Comparison of ENCODE assay signal across 11 cellular contexts in genomic region chr4:105808459-105809041, GRCh38.
DNase-seq lines count a peak whose midpoint lies in the region; ATAC-seq and TF ChIP-seq lines count a peak whose summit lies in the region.
"Had no signal": no experiment of that assay in that cellular context is flagged by ENCODE, and none has a peak within 500 bp of the region (broad histone marks: within the 10 kb centered on the region; RNA-seq: fewer than 3 reads in every experiment).

No MANE protein-coding gene starts in this region.

- peak; percentile 83 for ATAC-seq in lung (ENCODE audit: insufficient read depth, low FRiP score)
- ATAC-seq in activated CD8-positive, alpha-beta memory T cell treated with anti-CD3 and anti-CD28 coated beads, Interleukin-2, amount 10 ng/mL, durations not matched to agents 7 days and 5 days: no peak
- ATAC-seq: left colon had no signal

- H3K4me3 ChIP-seq in KMS-11 (IDR thresholded peaks at IDR 0.05; ENCODE audit: insufficient read depth, low read depth, low read length) (no peak overlapping the region), lung (no peak overlapping the region), uterus (peak overlapping the region; percentile 7 to 10)

- H3K4me1 ChIP-seq in KMS-11 (ENCODE audit: low read depth, poor library complexity, severe bottlenecking) (peaks cover 22% of the 10 kb centered on the region), lung (ENCODE audit: control insufficient read depth in 2 of 2, insufficient read depth in 2 of 2, low read length in 2 of 2) (no peaks in the 10 kb centered on the region), uterus (no peaks in the 10 kb centered on the region)

- H3K4me3 Mint-ChIP-seq in brain: peak overlapping the region in 2 of 5 experiments; percentile 6 to 9
- H3K4me3 Mint-ChIP-seq in activated CD8-positive, alpha-beta memory T cell treated with anti-CD3 and anti-CD28 coated beads, Interleukin-2, amount 10 ng/mL, durations not matched to agents 7 days and 5 days: no peak overlapping the region

- WGBS in lung, 2 donors: 81 to 83% methylated on average over 6 of the region's 6 CpGs

- H4K20me1 ChIP-seq in KMS-11 (ENCODE audit: insufficient read depth): no peaks in the 10 kb centered on the region

- DNase-seq in lung (ENCODE audit: low spot score) (no peak), uterus (no peak), D341Med (ENCODE audit: low spot score) (no peak)
- DNase-seq in activated CD4-positive, alpha-beta T cell treated with anti-CD3 and anti-CD28 coated beads for 1 hour: no peak
- DNase-seq in activated CD8-positive, alpha-beta memory T cell treated with anti-CD3 and anti-CD28 coated beads, Interleukin-2, amount 10 ng/mL, durations not matched to agents 7 days and 5 days: no peak
- DNase-seq: activated T-cell treated with anti-CD3 and anti-CD28 coated beads for 4 hours; effector CD8-positive, alpha-beta T cell; NCI-H2029 treated with DMSO at 0.1 percent for 48 hours had no signal

- peaks cover 0 to under 1% (median 0%) of the 10 kb centered on the region in 5 experiments for H3K9me3 Mint-ChIP-seq in brain
- H3K9me3 Mint-ChIP-seq in activated CD8-positive, alpha-beta memory T cell treated with anti-CD3 and anti-CD28 coated beads, Interleukin-2, amount 10 ng/mL, durations not matched to agents 7 days and 5 days (ENCODE audit: low read depth): no peaks in the 10 kb centered on the region

- H3K79me2 ChIP-seq in KMS-11 (ENCODE audit: insufficient read depth, low read depth): no peaks in the 10 kb centered on the region

- peaks cover 39% of the 10 kb centered on the region for H3K4me1 Mint-ChIP-seq in brain
- H3K4me1 Mint-ChIP-seq in activated CD8-positive, alpha-beta memory T cell treated with anti-CD3 and anti-CD28 coated beads, Interleukin-2, amount 10 ng/mL, durations not matched to agents 7 days and 5 days: peaks cover 8% of the 10 kb centered on the region

- CTCF ChIA-PET in activated CD8-positive, alpha-beta memory T cell treated with anti-CD3 and anti-CD28 coated beads, Interleukin-2, amount 10 ng/mL, durations not matched to agents 7 days and 5 days (lab: Charles Lee): no interaction called here

- H3K27me3 Mint-ChIP-seq in brain: no peaks in the 10 kb centered on the region
- no peaks in the 10 kb centered on the region for H3K27me3 Mint-ChIP-seq in activated CD8-positive, alpha-beta memory T cell treated with anti-CD3 and anti-CD28 coated beads, Interleukin-2, amount 10 ng/mL, durations not matched to agents 7 days and 5 days

- no peak for TF ChIP-seq POLR2A in uterus (IDR thresholded peaks at IDR 0.05)

- H3K9ac ChIP-seq in KMS-11: no peak overlapping the region

- no peak overlapping the region for H2AFZ ChIP-seq in KMS-11 (ENCODE audit: low read depth)

- H3K27ac Mint-ChIP-seq in brain: peak overlapping the region in 3 of 5 experiments; percentile 11 to 89 (median 25)
- no peak overlapping the region for H3K27ac Mint-ChIP-seq in activated CD8-positive, alpha-beta memory T cell treated with anti-CD3 and anti-CD28 coated beads, Interleukin-2, amount 10 ng/mL, durations not matched to agents 7 days and 5 days

- H3K27me3 ChIP-seq in KMS-11 (ENCODE audit: insufficient read depth, low read depth) (no peaks in the 10 kb centered on the region), lung (ENCODE audit: control insufficient read depth, insufficient read depth) (no peaks in the 10 kb centered on the region), uterus (no peaks in the 10 kb centered on the region)

- H3K4me2 ChIP-seq in KMS-11: peak overlapping the region; percentile 49

- TF ChIP-seq CTCF in KMS-11 (conservative IDR thresholded peaks at IDR 0.05; ENCODE audit: low read depth, low read length) (no peak), brain (conservative IDR thresholded peaks at IDR 0.05) (no peak), lung (IDR thresholded peaks at IDR 0.05; ENCODE audit: control extremely low read depth, extremely low read depth) (no peak), uterus (IDR thresholded peaks at IDR 0.05) (no peak)

- no peaks in the 10 kb centered on the region for H3K9me3 ChIP-seq in lung (ENCODE audit: control insufficient read depth in 2 of 2, insufficient read depth in 1 of 2, low read length in 1 of 2)
- no peaks in the 10 kb centered on the region for H3K9me3 ChIP-seq in uterus

- H3K27ac ChIP-seq in KMS-11: no peak overlapping the region
- no peak overlapping the region for H3K27ac ChIP-seq in lung (ENCODE audit: low read depth in 1 of 2, low read length in 1 of 2)
- peak overlapping the region in 1 of 2 donors; percentile 17 for H3K27ac ChIP-seq in uterus

- intact Hi-C loops in uterus (cut with DNase I; ENCODE audit: low total_unique reads): no loop called here

- H3K36me3 Mint-ChIP-seq in brain: peaks cover 2% of the 10 kb centered on the region
- peaks cover 7% of the 10 kb centered on the region for H3K36me3 Mint-ChIP-seq in activated CD8-positive, alpha-beta memory T cell treated with anti-CD3 and anti-CD28 coated beads, Interleukin-2, amount 10 ng/mL, durations not matched to agents 7 days and 5 days

- H3K36me3 ChIP-seq in KMS-11 (ENCODE audit: insufficient read depth): no peaks in the 10 kb centered on the region
- H3K36me3 ChIP-seq in lung (ENCODE audit: control insufficient read depth in 2 of 2, insufficient read depth in 2 of 2, low read length in 2 of 2): no peaks in the 10 kb centered on the region
- H3K36me3 ChIP-seq in uterus: no peaks in the 10 kb centered on the region

Comparison
In these comparisons a context has a peak if more than half of its experiments do, and no peak if none do; other contexts are left out.
1. H3K4me3 ChIP-seq: peak in uterus (2 of 2); none in KMS-11 (single experiment) and lung (single experiment).